In genomic region chr9:121760571-121760970, GRCh38 we compare ENCODE assay signal across 25 cellular contexts.
DNase-seq lines count a peak whose midpoint lies in the region; ATAC-seq and TF ChIP-seq lines count a peak whose summit lies in the region.
"Had no signal": no experiment of that assay in that cellular context is flagged by ENCODE, and none has a peak within 500 bp of the region (broad histone marks: within the 10 kb centered on the region; RNA-seq: fewer than 3 reads in every experiment).

No MANE protein-coding gene starts in this region.

- H3K4me1 Mint-ChIP-seq in WTC11, result 0 out of 2 replicates have a peak, but pooled peaks cover 3% of the 10 kb centered on the region
- peaks cover 8% of the 10 kb centered on the region for H3K4me1 Mint-ChIP-seq in nephron progenitor cell
- H3K4me1 Mint-ChIP-seq in progenitor cell of endocrine pancreas (ENCODE audit: low read depth), result peaks cover 3% of the 10 kb centered on the region
- H3K4me1 Mint-ChIP-seq: CD14-positive monocyte; CD4-positive, alpha-beta memory T cell; CD4-positive, CD25-positive, alpha-beta regulatory T cell; CD8-positive, alpha-beta memory T cell had no signal

- CTCF ChIA-PET in WTC11 (lab: Charles Lee), result no interaction called here

- peaks cover 32% of the 10 kb centered on the region for H3K4me1 ChIP-seq in testis
- H3K4me1 ChIP-seq: BE2C, BLaER1 had no signal

- WGBS in testis, 2 donors, result 86 to 88% methylated on average over 2 to 10 of the region's 10 CpGs

- no peak for ATAC-seq in WTC11
- ATAC-seq: GM12878 had no signal

- H3K27me3 ChIP-seq in testis, result no peaks in the 10 kb centered on the region
- H3K27me3 ChIP-seq: BE2C, BLaER1 had no signal

- DNase-seq in WTC11 (ENCODE audit: low spot score) (no peak), caudate nucleus (lab: John Stamatoyannopoulos, UW) (no peak), nephron progenitor cell (no peak), progenitor cell of endocrine pancreas (ENCODE audit: low spot score, unreplicated experiment) (no peak), testis (no peak), NCI-H1694 (lab: John Stamatoyannopoulos, UW) (no peak), dedifferentiated amniotic fluid mesenchymal stem cell (ENCODE audit: extremely low spot score) (no peak)
- DNase-seq: 8988T; ACHN; BE2C; C1 segment of cervical spinal cord; CD4-positive, CD25-positive, alpha-beta regulatory T cell; CD8-positive, alpha-beta memory T cell; COR-L47; DMS 273 treated with DMSO at 0.1 percent for 48 hours; DMS153; DMS53; DMS79; DND-41; EL; GDM1 had no signal

- H3K27ac Mint-ChIP-seq in WTC11 (0 out of 2 replicates have a peak overlapping the region, but pooled peaks have one; percentile 56), nephron progenitor cell (peak overlapping the region; percentile 27), progenitor cell of endocrine pancreas (peak overlapping the region; percentile 38)
- H3K27ac Mint-ChIP-seq: CD14-positive monocyte; CD4-positive, alpha-beta memory T cell; CD4-positive, CD25-positive, alpha-beta regulatory T cell had no signal

- no peaks in the 10 kb centered on the region for H3K9me3 Mint-ChIP-seq in WTC11
- no peaks in the 10 kb centered on the region for H3K9me3 Mint-ChIP-seq in nephron progenitor cell
- H3K9me3 Mint-ChIP-seq in progenitor cell of endocrine pancreas (ENCODE audit: low read depth), result no peaks in the 10 kb centered on the region
- H3K9me3 Mint-ChIP-seq: CD14-positive monocyte; CD4-positive, alpha-beta memory T cell; CD4-positive, CD25-positive, alpha-beta regulatory T cell; CD8-positive, alpha-beta memory T cell had no signal

- intact Hi-C loops in testis (cut with DNase I; ENCODE audit: low total_unique reads), result no loop called here

- H3K4me3 Mint-ChIP-seq in WTC11 (no peak overlapping the region), nephron progenitor cell (no peak overlapping the region), progenitor cell of endocrine pancreas (ENCODE audit: low read depth) (no peak overlapping the region)
- H3K4me3 Mint-ChIP-seq: CD14-positive monocyte; CD4-positive, alpha-beta memory T cell; CD4-positive, CD25-positive, alpha-beta regulatory T cell; CD8-positive, alpha-beta memory T cell had no signal

- TF ChIP-seq CTCF in WTC11 (IDR thresholded peaks at IDR 0.05) (no peak), nephron progenitor cell (IDR thresholded peaks at IDR 0.05) (no peak), progenitor cell of endocrine pancreas (IDR thresholded peaks at IDR 0.05; ENCODE audit: unreplicated experiment) (no peak), testis (IDR thresholded peaks at IDR 0.05) (no peak)

- no peak overlapping the region for H3K4me3 ChIP-seq in testis
- H3K4me3 ChIP-seq: BLaER1, GM12878 had no signal

- H3K9me3 ChIP-seq in testis, result no peaks in the 10 kb centered on the region
- H3K9me3 ChIP-seq: BE2C, BLaER1 had no signal

- no peak for TF ChIP-seq POLR2A in testis (IDR thresholded peaks at IDR 0.05)

- POLR2A ChIA-PET in WTC11 (lab: Charles Lee), result no interaction called here

- H3K36me3 Mint-ChIP-seq in WTC11 (peaks cover 11% of the 10 kb centered on the region), nephron progenitor cell (ENCODE audit: low read depth) (peaks cover 20% of the 10 kb centered on the region), progenitor cell of endocrine pancreas (ENCODE audit: insufficient read depth) (peaks cover 10% of the 10 kb centered on the region)
- H3K36me3 Mint-ChIP-seq: CD14-positive monocyte; CD4-positive, alpha-beta memory T cell; CD4-positive, CD25-positive, alpha-beta regulatory T cell; CD8-positive, alpha-beta memory T cell had no signal

- H3K27me3 Mint-ChIP-seq in WTC11 (ENCODE audit: low read depth) (no peaks in the 10 kb centered on the region), nephron progenitor cell (ENCODE audit: low read depth, poor library complexity) (peaks cover under 1% of the 10 kb centered on the region), progenitor cell of endocrine pancreas (no peaks in the 10 kb centered on the region)
- H3K27me3 Mint-ChIP-seq: CD4-positive, CD25-positive, alpha-beta regulatory T cell had no signal

- H3K27ac ChIP-seq in caudate nucleus (ENCODE audit: low read depth, low read length), result peak overlapping the region; percentile 19
- H3K27ac ChIP-seq in testis, result no peak overlapping the region
- H3K27ac ChIP-seq: BLaER1 had no signal

- no peaks in the 10 kb centered on the region for H3K36me3 ChIP-seq in testis (ENCODE audit: low read depth, missing control alignments)

TF ChIP-seq in WTC11, 78 proteins besides CTCF, POLR2A, EP300 and RAD21:
- TF ChIP-seq GTF2I (CRISPR knock-in tag; conservative IDR thresholded peaks at IDR 0.05) (no peak), ATF2 (CRISPR knock-in tag; IDR thresholded peaks at IDR 0.05; ENCODE audit: borderline replicate concordance, low read depth) (no peak), ZNF512 (CRISPR knock-in tag; IDR thresholded peaks at IDR 0.05; ENCODE audit: borderline replicate concordance) (no peak), ETV6 (CRISPR knock-in tag; IDR thresholded peaks at IDR 0.05) (no peak)
TF ChIP-seq in WTC11: peak in this region for 0.
